Comparison of ENCODE assay signal across 8 cellular contexts in the genomic region with DNA sequence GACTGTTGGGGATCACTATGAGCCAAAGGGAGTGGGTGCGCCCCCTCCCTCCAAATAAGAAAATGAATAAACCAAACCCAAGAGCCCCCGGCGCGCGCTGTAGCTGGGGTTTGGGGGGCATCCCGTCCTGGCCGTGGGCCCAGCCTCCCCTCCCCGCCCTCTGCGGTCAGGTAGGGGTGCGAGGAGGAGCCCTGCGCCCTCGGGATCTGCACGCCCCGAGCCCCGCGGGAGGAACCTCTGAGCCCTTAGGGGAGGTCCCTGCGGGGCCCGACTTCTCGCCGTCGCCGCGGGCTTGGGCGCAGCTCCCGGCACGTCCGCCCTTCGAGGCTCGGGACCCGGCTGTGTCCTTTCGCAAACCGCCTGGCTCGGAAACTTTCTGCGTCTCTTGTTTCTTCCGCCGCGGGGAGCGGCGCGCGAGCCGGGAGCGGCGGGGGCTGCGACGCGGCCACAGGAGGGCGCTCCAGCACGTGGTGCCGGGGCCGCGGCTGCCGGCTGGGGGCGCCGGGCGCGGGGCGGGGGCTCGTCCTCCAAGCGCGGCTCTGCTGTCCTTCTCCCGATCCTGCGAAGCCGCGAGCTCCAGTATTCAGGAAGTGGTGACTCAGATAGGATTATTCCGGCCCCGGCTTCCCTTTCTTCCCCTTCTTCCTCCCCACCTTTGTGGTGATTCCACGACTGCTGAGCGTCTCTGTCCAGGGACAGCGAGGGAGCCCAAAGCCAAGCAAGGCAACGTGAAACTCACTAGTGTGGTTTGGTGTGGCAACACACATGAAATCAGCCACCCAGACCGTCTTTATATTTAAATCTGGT. TPM values are rescaled to one million over a fixed set of nuclear protein-coding genes. Genes with fewer than 3 reads are reported as not detected.
DNase-seq lines count a peak whose midpoint lies in the region; ATAC-seq and TF ChIP-seq lines count a peak whose summit lies in the region.

No MANE protein-coding gene starts in this region.

- no peaks in the 10 kb centered on the region for H3K9me3 ChIP-seq in endocrine pancreas (ENCODE audit: control insufficient read depth, low read length)

- H3K27ac Mint-ChIP-seq in activated CD8-positive, alpha-beta memory T cell treated with anti-CD3 and anti-CD28 coated beads, Interleukin-2, amount 10 ng/mL, durations not matched to agents 7 days and 5 days, result peak overlapping the region; percentile 86
- peak overlapping the region; percentile 82 for H3K27ac Mint-ChIP-seq in mesothelial cell of epicardium

- H3K36me3 ChIP-seq in endocrine pancreas (ENCODE audit: control insufficient read depth, insufficient read depth, low read length), result no peaks in the 10 kb centered on the region

- peaks cover 7% of the 10 kb centered on the region for H3K4me1 ChIP-seq in endocrine pancreas (ENCODE audit: control insufficient read depth, insufficient read depth, low read length)

- H3K27me3 ChIP-seq in endocrine pancreas (ENCODE audit: control insufficient read depth, insufficient read depth, low read length), result no peaks in the 10 kb centered on the region

- no peaks in the 10 kb centered on the region for H3K27me3 Mint-ChIP-seq in activated CD8-positive, alpha-beta memory T cell treated with anti-CD3 and anti-CD28 coated beads, Interleukin-2, amount 10 ng/mL, durations not matched to agents 7 days and 5 days
- H3K27me3 Mint-ChIP-seq in mesothelial cell of epicardium (ENCODE audit: low read depth), result no peaks in the 10 kb centered on the region

- CTCF ChIA-PET in activated CD8-positive, alpha-beta memory T cell treated with anti-CD3 and anti-CD28 coated beads, Interleukin-2, amount 10 ng/mL, durations not matched to agents 7 days and 5 days (lab: Charles Lee), result interaction anchor here (0.6 to 10.5 kb wide), 39 partner anchors 11 to 339 kb away, joined by 3 to 209 read pairs (median 5); partner anchors contain the start of gene PSMD12

- H3K9ac ChIP-seq in endocrine pancreas (ENCODE audit: control insufficient read depth, insufficient read depth, low read length), result peak overlapping the region; percentile 82

- no peaks in the 10 kb centered on the region for H3K9me3 Mint-ChIP-seq in activated CD8-positive, alpha-beta memory T cell treated with anti-CD3 and anti-CD28 coated beads, Interleukin-2, amount 10 ng/mL, durations not matched to agents 7 days and 5 days (ENCODE audit: low read depth)
- no peaks in the 10 kb centered on the region for H3K9me3 Mint-ChIP-seq in mesothelial cell of epicardium

- peak; percentile 28 for ATAC-seq in HG03457 (IDR thresholded peaks at IDR 0.05; ENCODE audit: unreplicated experiment)
- ATAC-seq in activated CD8-positive, alpha-beta memory T cell treated with anti-CD3 and anti-CD28 coated beads, Interleukin-2, amount 10 ng/mL, durations not matched to agents 7 days and 5 days, result peak; percentile 42

- H3K36me3 Mint-ChIP-seq in activated CD8-positive, alpha-beta memory T cell treated with anti-CD3 and anti-CD28 coated beads, Interleukin-2, amount 10 ng/mL, durations not matched to agents 7 days and 5 days, result peaks cover 20% of the 10 kb centered on the region
- no peaks in the 10 kb centered on the region for H3K36me3 Mint-ChIP-seq in mesothelial cell of epicardium

- DNase-seq in NCI-H187 (lab: John Stamatoyannopoulos, UW), result peak; percentile 33 to 72
- no peak for DNase-seq in NCI-H187 treated with DMSO at 0.1 percent for 48 hours (lab: John Stamatoyannopoulos, UW)
- DNase-seq in NCI-H748 treated with DMSO at 0.1 percent for 48 hours (lab: John Stamatoyannopoulos, UW), result peak; percentile 44
- peak; percentile 86 for DNase-seq in activated CD8-positive, alpha-beta memory T cell treated with anti-CD3 and anti-CD28 coated beads, Interleukin-2, amount 10 ng/mL, durations not matched to agents 7 days and 5 days
- peak; percentile 77 to 88 for DNase-seq in mesothelial cell of epicardium (ENCODE audit: low spot score in 2 of 2, unreplicated experiment in 2 of 2)
- peak; percentile 44 to 57 for DNase-seq in stimulated activated CD8-positive, alpha-beta memory T cell treated with anti-CD3 and anti-CD28 coated beads, Interleukin-15, amount 100 ng/mL, for 4 hours (ENCODE audit: low read depth in 2 of 2)

- peak overlapping the region; percentile 83 for H3K4me3 Mint-ChIP-seq in activated CD8-positive, alpha-beta memory T cell treated with anti-CD3 and anti-CD28 coated beads, Interleukin-2, amount 10 ng/mL, durations not matched to agents 7 days and 5 days
- peak overlapping the region; percentile 82 for H3K4me3 Mint-ChIP-seq in mesothelial cell of epicardium

- TF ChIP-seq CTCF in mesothelial cell of epicardium (IDR thresholded peaks at IDR 0.05; ENCODE audit: unreplicated experiment), result peak; percentile 58

- peaks cover 49% of the 10 kb centered on the region for H3K4me1 Mint-ChIP-seq in activated CD8-positive, alpha-beta memory T cell treated with anti-CD3 and anti-CD28 coated beads, Interleukin-2, amount 10 ng/mL, durations not matched to agents 7 days and 5 days
- peaks cover 25% of the 10 kb centered on the region for H3K4me1 Mint-ChIP-seq in mesothelial cell of epicardium

- peak overlapping the region; percentile 72 for H3K4me3 ChIP-seq in endocrine pancreas (ENCODE audit: control insufficient read depth, insufficient read depth, low read length)

RNA-seq across cellular contexts. Expression of gene PITPNC1, which starts 1.6 kb away (rescaled TPM):
- 10 to 100 TPM; 44.9 to 67.6 TPM for total RNA-seq in activated CD8-positive, alpha-beta memory T cell treated with anti-CD3 and anti-CD28 coated beads, Interleukin-2, amount 10 ng/mL, durations not matched to agents 7 days and 5 days
- total RNA-seq in mesothelial cell of epicardium, result 18.3 to 19.9 TPM (median 19.5 TPM) in 3 replicates

RNA-seq across cellular contexts. Expression of gene PSMD12, which starts 12.3 kb away (rescaled TPM):
- total RNA-seq in activated CD8-positive, alpha-beta memory T cell treated with anti-CD3 and anti-CD28 coated beads, Interleukin-2, amount 10 ng/mL, durations not matched to agents 7 days and 5 days, result 10 to 100 TPM; 52.8 to 63.2 TPM
- 41.7 to 45.3 TPM (median 44.4 TPM) in 3 replicates for total RNA-seq in mesothelial cell of epicardium
